In the genomic region with DNA sequence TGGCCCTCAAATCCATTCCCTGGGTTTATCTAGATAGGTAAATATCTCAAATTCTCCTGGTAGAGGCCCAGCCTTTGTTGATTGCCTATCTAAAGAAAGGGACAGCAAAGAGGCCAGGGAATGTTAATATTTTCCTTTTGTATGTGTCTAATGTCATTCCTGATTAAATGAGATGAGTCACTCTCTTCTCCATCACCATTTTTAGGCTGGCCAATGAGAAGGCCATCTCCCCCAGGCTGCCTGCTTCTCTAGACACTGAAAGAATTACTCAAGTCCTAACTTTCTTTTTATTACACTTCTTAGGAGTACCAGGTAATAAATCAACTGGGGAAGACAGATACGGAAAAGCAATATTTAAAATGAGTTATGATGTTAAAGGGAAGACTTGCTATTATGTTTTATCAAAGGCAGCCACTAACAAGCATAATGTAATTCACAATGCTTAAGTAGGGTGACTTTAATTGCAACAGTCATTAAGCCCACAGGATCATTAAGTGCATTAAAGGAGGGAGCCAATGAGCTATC, we compare ENCODE assay signal across 20 cellular contexts.
DNase-seq lines count a peak whose midpoint lies in the region; FAIRE-seq and TF ChIP-seq lines count a peak whose summit lies in the region.
"Had no signal": no experiment of that assay in that cellular context is flagged by ENCODE, and none has a peak within 500 bp of the region (broad histone marks: within the 10 kb centered on the region; RNA-seq: fewer than 3 reads in every experiment).

No MANE protein-coding gene starts in this region.

- intact Hi-C loops in ovary (cut with DNase I): loop anchor here in 1 of 4 donors (5.0 kb wide), 1 partner anchor 40 kb away; no protein-coding TSS in a partner anchor

- H4K8ac ChIP-seq in mesendoderm (ENCODE audit: low read depth, low read length): no peak overlapping the region

- H3K27me3 Mint-ChIP-seq in HFFc6 (ENCODE audit: insufficient read depth): no peaks in the 10 kb centered on the region; the same call in 1 of the 2 replicates
- peaks cover 4% of the 10 kb centered on the region for H3K27me3 Mint-ChIP-seq in astrocyte (ENCODE audit: low read depth, unreplicated experiment)

- peaks cover 21% of the 10 kb centered on the region for H3K4me1 Mint-ChIP-seq in HFFc6 (ENCODE audit: low read depth)
- H3K4me1 Mint-ChIP-seq in astrocyte (ENCODE audit: low read depth, unreplicated experiment): peaks cover 9% of the 10 kb centered on the region
- H3K4me1 Mint-ChIP-seq: T-cell had no signal

- H3K9me3 Mint-ChIP-seq in HFFc6 (no peaks in the 10 kb centered on the region), astrocyte (ENCODE audit: unreplicated experiment) (peaks cover 4% of the 10 kb centered on the region)
- H3K9me3 Mint-ChIP-seq: CD4-positive, alpha-beta T cell had no signal

- no peak for TF ChIP-seq POLR2A in ovary (IDR thresholded peaks at IDR 0.05)

- H3K56ac ChIP-seq in mesendoderm (ENCODE audit: low read length): no peak overlapping the region

- H3K9ac ChIP-seq in astrocyte (ENCODE audit: low read length) (no peak overlapping the region), mesendoderm (ENCODE audit: low read length) (no peak overlapping the region)

- no peak for TF ChIP-seq CTCF in HFFc6 (IDR thresholded peaks at IDR 0.05)
- no peak for TF ChIP-seq CTCF in astrocyte (IDR thresholded peaks at IDR 0.05; ENCODE audit: insufficient read depth, low read depth, low read length)
- no peak for TF ChIP-seq CTCF in ovary (IDR thresholded peaks at IDR 0.05)

- no peaks in the 10 kb centered on the region for H3K36me3 ChIP-seq in astrocyte (ENCODE audit: insufficient read depth, low read length)
- no peaks in the 10 kb centered on the region for H3K36me3 ChIP-seq in mesendoderm (ENCODE audit: control insufficient read depth, insufficient read depth, low read length)
- no peaks in the 10 kb centered on the region for H3K36me3 ChIP-seq in ovary
- H3K36me3 ChIP-seq: BE2C, SJSA1 had no signal

- H3K23ac ChIP-seq in mesendoderm (ENCODE audit: low read length): no peak overlapping the region

- H2AK5ac ChIP-seq in mesendoderm (ENCODE audit: low read length): no peak overlapping the region

- H3K18ac ChIP-seq in mesendoderm (ENCODE audit: low read length): no peak overlapping the region

- H3K4me3 ChIP-seq in astrocyte (ENCODE audit: insufficient read depth, low read depth, low read length) (no peak overlapping the region), mesendoderm (ENCODE audit: low read length) (no peak overlapping the region), ovary (no peak overlapping the region)
- H3K4me3 ChIP-seq: K562, SJSA1 had no signal

- H2BK120ac ChIP-seq in mesendoderm (ENCODE audit: low read depth, low read length): no peak overlapping the region

- no peak overlapping the region for H2BK5ac ChIP-seq in mesendoderm (ENCODE audit: low read length)

- no CpG with 5 or more reads among the region's 1 CpG for WGBS in mesendoderm (ENCODE audit: extremely low coverage, insufficient coverage, low lambda C conversion rate)
- 74 to 90% (median 83%) methylated on average over 1 of the region's 1 CpG for WGBS in ovary, 3 donors

- no peaks in the 10 kb centered on the region for H3K9me3 ChIP-seq in astrocyte (ENCODE audit: insufficient read depth, low read depth, low read length)
- no peaks in the 10 kb centered on the region for H3K9me3 ChIP-seq in ovary
- H3K9me3 ChIP-seq: BE2C, SJSA1 had no signal

- H3K27me3 ChIP-seq in astrocyte (ENCODE audit: insufficient read depth, low read length): no peaks in the 10 kb centered on the region
- H3K27me3 ChIP-seq in mesendoderm (ENCODE audit: insufficient read depth, low read length, poor library complexity): no peaks in the 10 kb centered on the region
- no peaks in the 10 kb centered on the region for H3K27me3 ChIP-seq in ovary
- H3K27me3 ChIP-seq: BE2C, SJSA1 had no signal

- DNase-seq in AG08396 (ENCODE audit: low spot score) (peak; percentile 20), HFFc6 (no peak), astrocyte (ENCODE audit: low read depth) (peak; percentile 39), mesendoderm (peak; percentile 10), HUDEP-2 (lab: John Stamatoyannopoulos, UW; ENCODE audit: unreplicated experiment in 76 of 76) (no peak), SKM-1 treated with dmso at 0.1 percent for 144 hours (lab: John Stamatoyannopoulos, UW; ENCODE audit: unreplicated experiment) (no peak), ovary (no peak), SIG-M5 (lab: John Stamatoyannopoulos, UW) (no peak)
- DNase-seq: BE2C; Calu3; CD4-positive, alpha-beta T cell; HCEC 1CT; NCI-H1436 treated with DMSO at 0.1 percent for 48 hours; NCI-H2081; NCI-H524 treated with DMSO at 0.1 percent for 48 hours; T-cell had no signal

- H3K27ac ChIP-seq in astrocyte (ENCODE audit: low read depth, low read length) (no peak overlapping the region), mesendoderm (ENCODE audit: low read depth, low read length) (no peak overlapping the region), ovary (no peak overlapping the region)
- H3K27ac ChIP-seq: HL-60, SJSA1 had no signal

- TF ChIP-seq EP300 in ovary (IDR thresholded peaks at IDR 0.05): no peak

- H3K4me1 ChIP-seq in astrocyte (ENCODE audit: insufficient read depth, low read length) (no peaks in the 10 kb centered on the region), mesendoderm (ENCODE audit: control insufficient read depth, low read depth, low read length) (no peaks in the 10 kb centered on the region), ovary (ENCODE audit: insufficient read depth) (no peaks in the 10 kb centered on the region)
- H3K4me1 ChIP-seq: SJSA1 had no signal

- no peak overlapping the region for H3K4ac ChIP-seq in mesendoderm (ENCODE audit: low read depth, low read length)

- no peaks in the 10 kb centered on the region for H4K20me1 ChIP-seq in astrocyte (ENCODE audit: insufficient read depth, low read length)

- no peak overlapping the region for H2AFZ ChIP-seq in astrocyte (ENCODE audit: low read depth, low read length)

- peak; percentile 13 for FAIRE-seq in astrocyte (lab: Jason Lieb, UNC)
- FAIRE-seq: HTR-8/SVneo, K562 had no signal

- no peaks in the 10 kb centered on the region for H3K79me1 ChIP-seq in mesendoderm (ENCODE audit: low read length)

- H3K4me2 ChIP-seq in astrocyte (ENCODE audit: low read length) (no peak overlapping the region), mesendoderm (ENCODE audit: low read length) (no peak overlapping the region)

- H3K79me2 ChIP-seq in astrocyte (ENCODE audit: insufficient read depth, low read length) (no peaks in the 10 kb centered on the region), mesendoderm (ENCODE audit: control insufficient read depth, insufficient read depth, low read length) (no peaks in the 10 kb centered on the region)

- H3K4me3 Mint-ChIP-seq in HFFc6: no peak overlapping the region
- no peak overlapping the region for H3K4me3 Mint-ChIP-seq in astrocyte (ENCODE audit: unreplicated experiment)
- H3K4me3 Mint-ChIP-seq: CD4-positive, alpha-beta T cell; T-cell had no signal

- no peaks in the 10 kb centered on the region; the same call in 1 of the 2 replicates for H3K36me3 Mint-ChIP-seq in HFFc6 (ENCODE audit: low read depth)
- no peaks in the 10 kb centered on the region for H3K36me3 Mint-ChIP-seq in astrocyte (ENCODE audit: low read depth, unreplicated experiment)
- H3K36me3 Mint-ChIP-seq: T-cell had no signal

- H3K27ac Mint-ChIP-seq in HFFc6: peak overlapping the region; percentile 15; the same call in 1 of the 2 replicates
- peak overlapping the region; percentile 41 for H3K27ac Mint-ChIP-seq in astrocyte (ENCODE audit: unreplicated experiment)
- H3K27ac Mint-ChIP-seq: CD4-positive, alpha-beta T cell; T-cell had no signal

- H2BK15ac ChIP-seq in mesendoderm (replicated peaks; ENCODE audit: low read depth): no peak overlapping the region

- no peak overlapping the region for H4K5ac ChIP-seq in mesendoderm (ENCODE audit: low read length)

Comparison
In these comparisons a context has a peak if more than half of its experiments do, and no peak if none do; other contexts are left out.
1. DNase-seq: peak in AG08396 (single experiment), astrocyte (single experiment) and mesendoderm (single experiment); none in HFFc6 (single experiment), HUDEP-2 (0 of 76), SKM-1 treated with dmso at 0.1 percent for 144 hours (single experiment), ovary (0 of 5) and SIG-M5 (single experiment).